In the genomic region with DNA sequence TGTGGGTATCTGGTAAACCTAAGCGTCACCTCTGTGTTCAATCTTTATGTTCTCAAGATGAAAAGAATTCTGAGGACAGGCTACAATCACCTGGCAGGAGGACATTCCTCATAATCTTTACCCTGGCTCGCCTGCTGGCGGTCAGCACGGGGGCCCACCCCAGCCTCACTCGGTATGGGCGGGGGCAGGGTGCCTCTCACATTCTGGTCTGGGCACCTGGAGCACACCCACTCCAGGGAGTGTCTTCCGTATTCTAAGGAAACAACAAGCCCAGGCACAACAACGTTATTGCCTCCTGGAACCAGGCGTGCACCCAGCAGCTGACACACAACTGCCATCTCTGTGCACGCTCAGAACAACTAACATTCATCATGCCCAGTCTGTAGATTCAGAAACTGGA, we compare ENCODE assay signal across 13 cellular contexts.
DNase-seq lines count a peak whose midpoint lies in the region; ATAC-seq and TF ChIP-seq lines count a peak whose summit lies in the region.
"Had no signal": no experiment of that assay in that cellular context is flagged by ENCODE, and none has a peak within 500 bp of the region (broad histone marks: within the 10 kb centered on the region; RNA-seq: fewer than 3 reads in every experiment).

No MANE protein-coding gene starts in this region.

- no peaks in the 10 kb centered on the region for H3K9me3 Mint-ChIP-seq in activated T-helper 17 cell treated with anti-CD3 and anti-CD28 coated beads, Interleukin-2, amount 50 U/mL, for 72 hours
- no peaks in the 10 kb centered on the region for H3K9me3 Mint-ChIP-seq in activated T-cell treated with anti-CD3 and anti-CD28 coated beads, Interleukin-2, amount 50 U/mL, for 72 hours

- H3K4me3 ChIP-seq in gastroesophageal sphincter (no peak overlapping the region), rectal smooth muscle tissue (ENCODE audit: low read length) (no peak overlapping the region)
- H3K4me3 ChIP-seq: BLaER1 treated with 17β-estradiol and CSF1 and Interleukin-3, amounts not matched to agents 10 nM and 100 nM had no signal

- H3K4me3 Mint-ChIP-seq in activated T-helper 17 cell treated with anti-CD3 and anti-CD28 coated beads, Interleukin-2, amount 50 U/mL, for 72 hours, result no peak overlapping the region
- H3K4me3 Mint-ChIP-seq in activated T-cell treated with anti-CD3 and anti-CD28 coated beads, Interleukin-2, amount 50 U/mL, for 72 hours, result no peak overlapping the region

- H3K9ac ChIP-seq in rectal smooth muscle tissue (ENCODE audit: low read length), result no peak overlapping the region
- H3K9ac ChIP-seq: BLaER1 treated with 17β-estradiol and CSF1 and Interleukin-3, amounts not matched to agents 10 nM and 100 nM; KMS-11 had no signal

- no peak for TF ChIP-seq POLR2A in gastroesophageal sphincter (IDR thresholded peaks at IDR 0.05)

- intact Hi-C loops in Right ventricle myocardium inferior (cut with DNase I), result no loop called here
- intact Hi-C loops in Right ventricle myocardium superior (cut with DNase I), result no loop called here

- ATAC-seq in Right ventricle myocardium inferior (no peak), Right ventricle myocardium superior (ENCODE audit: poor library complexity) (no peak), gastroesophageal sphincter (no peak)
- no peak for ATAC-seq in activated T-helper 17 cell treated with anti-CD3 and anti-CD28 coated beads, Interleukin-2, amount 50 U/mL, for 72 hours (replicated peaks)
- ATAC-seq in activated T-cell treated with anti-CD3 and anti-CD28 coated beads, Interleukin-2, amount 50 U/mL, for 72 hours (replicated peaks in 1 of 2), result no peak

- H3K36me3 ChIP-seq in gastroesophageal sphincter, result no peaks in the 10 kb centered on the region
- no peaks in the 10 kb centered on the region for H3K36me3 ChIP-seq in rectal smooth muscle tissue (ENCODE audit: control insufficient read depth, insufficient read depth, low read length)
- H3K36me3 ChIP-seq: BLaER1 treated with 17β-estradiol and CSF1 and Interleukin-3, amounts not matched to agents 10 nM and 100 nM had no signal

- no peak for TF ChIP-seq EP300 in gastroesophageal sphincter (IDR thresholded peaks at IDR 0.05)

- DNase-seq in Right ventricle myocardium inferior (ENCODE audit: missing footprints), result peak; percentile 68
- no peak for DNase-seq in Right ventricle myocardium superior
- DNase-seq in activated CD4-positive, CD25-positive, alpha-beta regulatory T cell treated with anti-CD3 and anti-CD28 coated beads, Interleukin-2, amount 50 U/mL, for 72 hours, result no peak
- no peak for DNase-seq in activated T-cell treated with anti-CD3 and anti-CD28 coated beads, Interleukin-2, amount 50 U/mL, for 72 hours
- no peak for DNase-seq in activated T-cell treated with anti-CD3 and anti-CD28 coated beads, Interleukin-2, amount 50 U/mL, for 48 hours
- DNase-seq: NCI-H1092 treated with DMSO at 0.1 percent for 48 hours, NCI-H187, NCI-H2171 had no signal

- 83% methylated on average over 2 of the region's 10 CpGs; no CpG with 5 or more reads in 1 of the 2 donors for WGBS in gastroesophageal sphincter (ENCODE audit: low coverage in 1 of 2), 2 donors

- no peaks in the 10 kb centered on the region for H3K27me3 ChIP-seq in gastroesophageal sphincter
- H3K27me3 ChIP-seq in rectal smooth muscle tissue (ENCODE audit: control insufficient read depth, insufficient read depth, low read length), result no peaks in the 10 kb centered on the region
- H3K27me3 ChIP-seq: BLaER1 treated with 17β-estradiol and CSF1 and Interleukin-3, amounts not matched to agents 10 nM and 100 nM had no signal

- no peaks in the 10 kb centered on the region for H3K36me3 Mint-ChIP-seq in activated T-helper 17 cell treated with anti-CD3 and anti-CD28 coated beads, Interleukin-2, amount 50 U/mL, for 72 hours (ENCODE audit: low read depth)
- H3K36me3 Mint-ChIP-seq in activated T-cell treated with anti-CD3 and anti-CD28 coated beads, Interleukin-2, amount 50 U/mL, for 72 hours (ENCODE audit: insufficient read depth in 2 of 2), result peaks cover 0 to under 1% of the 10 kb centered on the region in 2 donors

- H3K9me3 ChIP-seq in gastroesophageal sphincter, result no peaks in the 10 kb centered on the region

- H3K27me3 Mint-ChIP-seq in activated T-helper 17 cell treated with anti-CD3 and anti-CD28 coated beads, Interleukin-2, amount 50 U/mL, for 72 hours, result peaks cover 34% of the 10 kb centered on the region
- peaks cover 36% of the 10 kb centered on the region for H3K27me3 Mint-ChIP-seq in activated T-cell treated with anti-CD3 and anti-CD28 coated beads, Interleukin-2, amount 50 U/mL, for 72 hours (ENCODE audit: low read depth)

- TF ChIP-seq CTCF in gastroesophageal sphincter (IDR thresholded peaks at IDR 0.05), result no peak

- H3K4me1 ChIP-seq in gastroesophageal sphincter (peaks cover 0 to 74% (median 15%) of the 10 kb centered on the region in 3 donors), rectal smooth muscle tissue (ENCODE audit: control insufficient read depth, insufficient read depth, low read length) (peaks cover 43% of the 10 kb centered on the region)

- H3K27ac Mint-ChIP-seq in activated T-helper 17 cell treated with anti-CD3 and anti-CD28 coated beads, Interleukin-2, amount 50 U/mL, for 72 hours, result no peak overlapping the region
- no peak overlapping the region for H3K27ac Mint-ChIP-seq in activated T-cell treated with anti-CD3 and anti-CD28 coated beads, Interleukin-2, amount 50 U/mL, for 72 hours

- H3K4me1 Mint-ChIP-seq in activated T-helper 17 cell treated with anti-CD3 and anti-CD28 coated beads, Interleukin-2, amount 50 U/mL, for 72 hours, result no peaks in the 10 kb centered on the region
- no peaks in the 10 kb centered on the region for H3K4me1 Mint-ChIP-seq in activated T-cell treated with anti-CD3 and anti-CD28 coated beads, Interleukin-2, amount 50 U/mL, for 72 hours (ENCODE audit: low read depth)

- peak overlapping the region in 3 of 4 donors; percentile 68 to 75 (median 74) for H3K27ac ChIP-seq in gastroesophageal sphincter
- peak overlapping the region; percentile 66 for H3K27ac ChIP-seq in rectal smooth muscle tissue (ENCODE audit: low read depth, low read length)
- H3K27ac ChIP-seq: BLaER1 treated with 17β-estradiol and CSF1 and Interleukin-3, amounts not matched to agents 10 nM and 100 nM; KMS-11 had no signal
